8 cellular contexts compared by ENCODE assay signal in genomic region chr1:155978973-155979429, GRCh38. TPM values are rescaled to one million over a fixed set of nuclear protein-coding genes. Genes with fewer than 3 reads are reported as not detected.
A peak's percentile ranks its signal among the peaks of the same experiment; 100 is the strongest.
DNase-seq lines count a peak whose midpoint lies in the region; ATAC-seq and TF ChIP-seq lines count a peak whose summit lies in the region.

No MANE protein-coding gene starts in this region.

- H3K9me3 Mint-ChIP-seq in memory B cell = no peaks in the 10 kb centered on the region

- H3K4me3 ChIP-seq in choroid plexus epithelial cell (ENCODE audit: low read depth, low read length) (peak overlapping the region; percentile 85), uterus (peak overlapping the region; percentile 70 to 91)

- no peaks in the 10 kb centered on the region for H3K27me3 Mint-ChIP-seq in memory B cell

- H3K4me3 Mint-ChIP-seq in memory B cell = peak overlapping the region; percentile 86

- TF ChIP-seq POLR2A in GM18526 (IDR thresholded peaks at IDR 0.05; ENCODE audit: extremely low read depth, insufficient read length) = peak; percentile 39
- TF ChIP-seq POLR2A in uterus (IDR thresholded peaks at IDR 0.05) = no peak

- intact Hi-C loops in uterus (cut with DNase I; ENCODE audit: low total_unique reads) = no loop called here

- peak overlapping the region; percentile 91 for H3K27ac Mint-ChIP-seq in memory B cell

- peaks cover 5 to 38% of the 10 kb centered on the region in 2 donors for H3K4me1 ChIP-seq in uterus

- H3K36me3 Mint-ChIP-seq in memory B cell = peaks cover 21% of the 10 kb centered on the region

- H3K9me3 ChIP-seq in uterus = no peaks in the 10 kb centered on the region

- H3K4me1 Mint-ChIP-seq in memory B cell = peaks cover 57% of the 10 kb centered on the region

- peak overlapping the region; percentile 95 to 99 for H3K27ac ChIP-seq in uterus

- DNase-seq in OCI-M1 (lab: John Stamatoyannopoulos, UW) (peak; percentile 85), choroid plexus epithelial cell (ENCODE audit: low read depth) (no peak), memory B cell (ENCODE audit: low spot score in 2 of 2) (no peak), uterus (peak; percentile 55 to 56), NCI-H510A (lab: John Stamatoyannopoulos, UW) (no peak), activated gamma-delta T cell (lab: John Stamatoyannopoulos, UW) (no peak), NCI-H2029 treated with DMSO at 0.1 percent for 48 hours (lab: John Stamatoyannopoulos, UW) (no peak)

- TF ChIP-seq CTCF in choroid plexus epithelial cell (conservative IDR thresholded peaks at IDR 0.05; ENCODE audit: low read depth, low read length) (no peak), uterus (IDR thresholded peaks at IDR 0.05) (no peak)

- H3K27me3 ChIP-seq in uterus = no peaks in the 10 kb centered on the region

- ATAC-seq in memory B cell (ENCODE audit: low read depth) = no peak

- H3K36me3 ChIP-seq in uterus = no peaks in the 10 kb centered on the region

RNA-seq across cellular contexts. Expression of gene ARHGEF2, which starts 0.7 kb away (rescaled TPM):
- total RNA-seq in uterus = 100 to 1,000 TPM in 1 of 4 donors, 10 to 100 TPM in 3; 59.4 to 178 (median 72.8) TPM

RNA-seq across cellular contexts. Expression of gene RXFP4, which starts 37.6 kb away (rescaled TPM):
- total RNA-seq in uterus = not detected

RNA-seq across cellular contexts. Expression of gene SSR2, which starts 41.8 kb away (rescaled TPM):
- 100 to 1,000 TPM in 3 of 4 donors, 10 to 100 TPM in 1; 97.6 to 474 (median 227) TPM for total RNA-seq in uterus

RNA-seq across cellular contexts. Expression of gene KHDC4, which starts 44.8 kb away (rescaled TPM):
- 100 to 1,000 TPM in 1 of 4 donors, 10 to 100 TPM in 3; 28.8 to 139 (median 64.2) TPM for total RNA-seq in uterus

Comparison
In these comparisons a context has a peak if more than half of its experiments do, and no peak if none do; other contexts are left out.
1. DNase-seq: peak in OCI-M1 (single experiment) and uterus (2 of 2); none in choroid plexus epithelial cell (single experiment), memory B cell (0 of 2), NCI-H510A (single experiment), activated gamma-delta T cell (single experiment) and NCI-H2029 treated with DMSO at 0.1 percent for 48 hours (single experiment).